Comparison of ENCODE assay signal across 1 cellular context in genomic region chr7:43756368-43757072, GRCh38.
A peak's percentile ranks its signal among the peaks of the same experiment; 100 is the strongest.
TF ChIP-seq lines count a peak whose summit lies in the region.

No MANE protein-coding gene starts in this region.

TF ChIP-seq in K562, 482 proteins besides CTCF, POLR2A, EP300 and RAD21 (continued from another document and continues in another):
- TF ChIP-seq ZBTB33 (CRISPR knock-in tag; IDR thresholded peaks at IDR 0.05), result no peak
- no peak for TF ChIP-seq ZFP1 (CRISPR knock-in tag; IDR thresholded peaks at IDR 0.05)
- no peak for TF ChIP-seq HOXB6 (CRISPR knock-in tag; IDR thresholded peaks at IDR 0.05; ENCODE audit: borderline replicate concordance)
- peak; percentile 80 for TF ChIP-seq LCOR (CRISPR knock-in tag; IDR thresholded peaks at IDR 0.05)
- TF ChIP-seq ZNF668 (CRISPR knock-in tag; IDR thresholded peaks at IDR 0.05), result no peak
- no peak for TF ChIP-seq E2F5 (CRISPR knock-in tag; IDR thresholded peaks at IDR 0.05)
- TF ChIP-seq SPI1 (IDR thresholded peaks at IDR 0.05; ENCODE audit: borderline replicate concordance, low read depth, low read length), result no peak
- TF ChIP-seq SREBF1 (IDR thresholded peaks at IDR 0.05; ENCODE audit: borderline replicate concordance, low read depth, low read length), result no peak
- TF ChIP-seq MLLT1 (IDR thresholded peaks at IDR 0.05), result 0 out of 4 replicates have a peak, but pooled peaks of 1 of the 2 experiments have one; percentile 22
- TF ChIP-seq RBM15 (IDR thresholded peaks at IDR 0.05; ENCODE audit: insufficient read depth, low read length), result no peak
- TF ChIP-seq DACH1 (IDR thresholded peaks at IDR 0.05; ENCODE audit: partially characterized antibody), result no peak
- TF ChIP-seq ZNF134 (CRISPR knock-in tag; conservative IDR thresholded peaks at IDR 0.05), result peak; percentile 83
- no peak for TF ChIP-seq ZFP91 (CRISPR knock-in tag; IDR thresholded peaks at IDR 0.05)
- TF ChIP-seq FOXM1 (IDR thresholded peaks at IDR 0.05; ENCODE audit: low read depth), result 0 out of 2 replicates have a peak, but pooled peaks have one; percentile 42
- no peak for TF ChIP-seq FOXM1 (CRISPR knock-in tag; IDR thresholded peaks at IDR 0.05; ENCODE audit: low read depth)
- TF ChIP-seq ARID3B (CRISPR knock-in tag; IDR thresholded peaks at IDR 0.05; ENCODE audit: borderline replicate concordance), result no peak
- no peak for TF ChIP-seq EZH2 (IDR thresholded peaks at IDR 0.05; ENCODE audit: borderline replicate concordance, low read depth, low read length)
- TF ChIP-seq POLR2G (IDR thresholded peaks at IDR 0.05; ENCODE audit: low read depth, low read length), result no peak
- TF ChIP-seq TCF3 (CRISPR knock-in tag; IDR thresholded peaks at IDR 0.05), result peak; percentile 74
- no peak for TF ChIP-seq ZBTB12 (CRISPR knock-in tag; IDR thresholded peaks at IDR 0.05)
- TF ChIP-seq TBP (optimal IDR thresholded peaks at IDR 0.05; ENCODE audit: low read depth, low read length), result peak; percentile 10
- no peak for TF ChIP-seq ZNF121 (CRISPR knock-in tag; conservative IDR thresholded peaks at IDR 0.05)
- no peak for TF ChIP-seq NFATC3 (IDR thresholded peaks at IDR 0.05)
- TF ChIP-seq PHB2 (IDR thresholded peaks at IDR 0.05; ENCODE audit: low read depth), result no peak
- TF ChIP-seq C11orf30 (IDR thresholded peaks at IDR 0.05; ENCODE audit: low read depth), result peak; percentile 91
- TF ChIP-seq ZNF324 (CRISPR knock-in tag; IDR thresholded peaks at IDR 0.05), result no peak
- no peak for TF ChIP-seq BCOR (IDR thresholded peaks at IDR 0.05)
- no peak for TF ChIP-seq TRIM25 (IDR thresholded peaks at IDR 0.05; ENCODE audit: borderline replicate concordance)
- no peak for TF ChIP-seq MLX (CRISPR knock-in tag; conservative IDR thresholded peaks at IDR 0.05)
- no peak for TF ChIP-seq HNRNPUL1 (IDR thresholded peaks at IDR 0.05; ENCODE audit: low read length)
- TF ChIP-seq ILK (tag; IDR thresholded peaks at IDR 0.05; ENCODE audit: borderline replicate concordance, low read depth), result no peak
- no peak for TF ChIP-seq HNRNPK (IDR thresholded peaks at IDR 0.05; ENCODE audit: low read depth, low read length, poor library complexity, severe bottlenecking)
- TF ChIP-seq HMG20A (CRISPR knock-in tag; conservative IDR thresholded peaks at IDR 0.05), result no peak
- TF ChIP-seq ETV1 (tag; conservative IDR thresholded peaks at IDR 0.05; ENCODE audit: low read depth), result no peak
- TF ChIP-seq ZFP36 (IDR thresholded peaks at IDR 0.05; ENCODE audit: low read depth, low read length, partially characterized antibody), result no peak
- no peak for TF ChIP-seq U2AF1 (optimal IDR thresholded peaks at IDR 0.05; ENCODE audit: low read depth, low read length)
- TF ChIP-seq ZNF3 (CRISPR knock-in tag; IDR thresholded peaks at IDR 0.05), result no peak
- no peak for TF ChIP-seq ZNF274 (IDR thresholded peaks at IDR 0.05; ENCODE audit: borderline replicate concordance, low read depth, low read length)
- TF ChIP-seq ZNF518B (CRISPR knock-in tag; IDR thresholded peaks at IDR 0.05), result no peak
- TF ChIP-seq TRIM28 (IDR thresholded peaks at IDR 0.05), result no peak
- TF ChIP-seq JUN (IDR thresholded peaks at IDR 0.05; ENCODE audit: borderline replicate concordance, low read depth, low read length), result no peak
- no peak for TF ChIP-seq JUN (CRISPR knock-in tag; IDR thresholded peaks at IDR 0.05; ENCODE audit: borderline replicate concordance)
- TF ChIP-seq CEBPB (tag; IDR thresholded peaks at IDR 0.05), result no peak
- TF ChIP-seq ATF2 (CRISPR knock-in tag; IDR thresholded peaks at IDR 0.05), result no peak
- TF ChIP-seq CBX5 (IDR thresholded peaks at IDR 0.05; ENCODE audit: borderline replicate concordance, low read depth), result no peak
- no peak for TF ChIP-seq ZNF507 (tag; conservative IDR thresholded peaks at IDR 0.05)
- peak; percentile 65; the same call in 1 of the 2 replicates for TF ChIP-seq HDAC2 (IDR thresholded peaks at IDR 0.05)
- no peak for TF ChIP-seq STAT5B (CRISPR knock-in tag; IDR thresholded peaks at IDR 0.05)
- TF ChIP-seq HNRNPL (IDR thresholded peaks at IDR 0.05; ENCODE audit: low read depth, low read length), result no peak
- no peak for TF ChIP-seq RFX5 (IDR thresholded peaks at IDR 0.05; ENCODE audit: low read depth, low read length)
- TF ChIP-seq ZNF184 (CRISPR knock-in tag; IDR thresholded peaks at IDR 0.05), result no peak
- no peak for TF ChIP-seq KAT8 (IDR thresholded peaks at IDR 0.05; ENCODE audit: low read depth)
